18 cellular contexts compared by ENCODE assay signal in the genomic region with DNA sequence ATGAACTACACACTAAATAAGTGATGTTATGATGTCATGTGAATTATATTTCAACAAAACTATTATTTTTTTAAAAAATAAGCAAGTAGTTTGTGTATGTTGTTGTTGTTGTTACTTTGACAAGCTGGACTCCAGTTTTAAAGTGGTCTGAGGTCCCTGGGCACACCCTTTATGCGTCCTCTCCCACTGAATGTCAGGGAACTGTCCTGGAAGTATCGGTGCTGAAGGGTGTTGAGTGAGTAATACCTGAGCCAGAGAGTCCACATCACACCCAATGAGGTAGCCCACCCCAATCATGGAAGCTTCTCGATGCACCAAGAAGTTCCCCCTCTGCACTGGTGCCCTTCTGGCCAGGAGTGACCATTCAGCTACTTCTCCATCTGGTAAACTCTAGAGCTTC.
DNase-seq lines count a peak whose midpoint lies in the region; ATAC-seq and TF ChIP-seq lines count a peak whose summit lies in the region.
"Had no signal": no experiment of that assay in that cellular context is flagged by ENCODE, and none has a peak within 500 bp of the region (broad histone marks: within the 10 kb centered on the region; RNA-seq: fewer than 3 reads in every experiment).

No MANE protein-coding gene starts in this region.

- H3K36me3 Mint-ChIP-seq in GM23338 (ENCODE audit: low read depth) = 0 out of 3 replicates have a peak, but pooled peaks cover 3% of the 10 kb centered on the region
- H3K36me3 Mint-ChIP-seq: CD8-positive, alpha-beta T cell had no signal

- H3F3A ChIP-seq in GM23338 (replicated peaks; ENCODE audit: low read depth) = no peaks in the 10 kb centered on the region

- H3K4me1 ChIP-seq in GM23338 (ENCODE audit: insufficient read depth) (no peaks in the 10 kb centered on the region), HEK293 (ENCODE audit: control insufficient read depth, insufficient read depth, low read length) (no peaks in the 10 kb centered on the region)
- H3K4me1 ChIP-seq: A549, Caco-2 had no signal

- H3K9me2 ChIP-seq in GM23338 (ENCODE audit: insufficient read depth) = 0 out of 2 replicates have a peak, but pooled peaks cover 5% of the 10 kb centered on the region

- CTCF ChIA-PET in HEK293 (lab: Yijun Ruan, JAX) = no interaction called here

- TF ChIP-seq CTCF in GM23338 (conservative IDR thresholded peaks at IDR 0.05; ENCODE audit: low read depth in 2 of 2) (no peak), HEK293 (tag by site-specific recombination; IDR thresholded peaks at IDR 0.05) (no peak)

- no peaks in the 10 kb centered on the region for H3K9me3 ChIP-seq in HEK293 (ENCODE audit: control insufficient read depth, insufficient read depth, low read depth, low read length)
- H3K9me3 ChIP-seq: A549; BLaER1 treated with 17β-estradiol and CSF1 and Interleukin-3, amounts not matched to agents 10 nM and 100 nM; Caco-2 had no signal

- H3K36me3 ChIP-seq in GM23338 (ENCODE audit: insufficient read depth) (no peaks in the 10 kb centered on the region), HEK293 (ENCODE audit: control insufficient read depth in 2 of 2, insufficient read depth in 1 of 2, low read length in 2 of 2) (no peaks in the 10 kb centered on the region)
- H3K36me3 ChIP-seq: BLaER1 treated with 17β-estradiol and CSF1 and Interleukin-3, amounts not matched to agents 10 nM and 100 nM had no signal

- no peaks in the 10 kb centered on the region for H4K20me1 ChIP-seq in GM23338 (replicated peaks; ENCODE audit: insufficient read depth)
- H4K20me1 ChIP-seq: BLaER1 treated with 17β-estradiol and CSF1 and Interleukin-3, amounts not matched to agents 10 nM and 100 nM had no signal

- 0 out of 3 replicates have a peak, but pooled peaks cover 6% of the 10 kb centered on the region for H3K9me3 Mint-ChIP-seq in GM23338
- H3K9me3 Mint-ChIP-seq: CD4-positive, alpha-beta T cell; CD8-positive, alpha-beta T cell had no signal

- H3K27me3 Mint-ChIP-seq in GM23338 (ENCODE audit: insufficient read depth, low read depth, poor library complexity) = peaks cover 5% of the 10 kb centered on the region

- H3K79me2 ChIP-seq in GM23338 (replicated peaks; ENCODE audit: insufficient read depth) = no peaks in the 10 kb centered on the region

- ATAC-seq in GM23338 (no peak), GM21825 (IDR thresholded peaks at IDR 0.05; ENCODE audit: unreplicated experiment) (no peak)
- ATAC-seq: A549; CD8-positive, alpha-beta T cell had no signal

- H3K4me2 ChIP-seq in GM23338 = no peak overlapping the region
- H3K4me2 ChIP-seq: A549; BLaER1 treated with 17β-estradiol and CSF1 and Interleukin-3, amounts not matched to agents 10 nM and 100 nM had no signal

- H3K4me3 ChIP-seq in GM23338 (no peak overlapping the region), HEK293 (ENCODE audit: low read depth, low read length) (no peak overlapping the region)
- H3K4me3 ChIP-seq: A549; BLaER1 treated with 17β-estradiol and CSF1 and Interleukin-3, amounts not matched to agents 10 nM and 100 nM had no signal

- no peaks in the 10 kb centered on the region for H3K27me3 ChIP-seq in GM23338 (ENCODE audit: insufficient read depth)
- H3K27me3 ChIP-seq: BLaER1 treated with 17β-estradiol and CSF1 and Interleukin-3, amounts not matched to agents 10 nM and 100 nM had no signal

- H3K4me1 Mint-ChIP-seq in GM23338 = no peaks in the 10 kb centered on the region
- H3K4me1 Mint-ChIP-seq: B cell had no signal

- no peak overlapping the region for H3K27ac ChIP-seq in GM23338 (ENCODE audit: low read depth)
- H3K27ac ChIP-seq in HEK293 (ENCODE audit: extremely low read depth, low read depth, low read length) = no peak overlapping the region
- H3K27ac ChIP-seq: 22Rv1; A549; BLaER1 treated with 17β-estradiol and CSF1 and Interleukin-3, amounts not matched to agents 10 nM and 100 nM; C4-2B had no signal

- no peak overlapping the region for H2AFZ ChIP-seq in GM23338

- no peak overlapping the region for H3K27ac Mint-ChIP-seq in GM23338
- H3K27ac Mint-ChIP-seq: B cell; CD4-positive, alpha-beta T cell; CD8-positive, alpha-beta T cell had no signal

- POLR2A ChIA-PET in HEK293 (lab: Yijun Ruan, JAX) = no interaction called here

- no peak overlapping the region for H3K4me3 Mint-ChIP-seq in GM23338
- H3K4me3 Mint-ChIP-seq: B cell; CD4-positive, alpha-beta T cell; CD8-positive, alpha-beta T cell had no signal

- DNase-seq in GM23338 (ENCODE audit: low spot score) (peak; percentile 7), left kidney (ENCODE audit: low read depth, low spot score) (peak; percentile 38), NCI-H2029 (lab: John Stamatoyannopoulos, UW) (no peak), NCI-H446 treated with DMSO at 0.1 percent for 48 hours (lab: John Stamatoyannopoulos, UW) (no peak)
- DNase-seq: AML-193; Caco-2; Calu3; CD4-positive, alpha-beta T cell; CD8-positive, alpha-beta T cell; DMS79 treated with DMSO at 0.1 percent for 48 hours; GF-D8 had no signal

TF ChIP-seq in GM23338, 12 proteins besides CTCF, POLR2A, EP300 and RAD21:
- TF ChIP-seq EZH2phosphoT487 (IDR thresholded peaks at IDR 0.05; ENCODE audit: unreplicated experiment) = no peak
- peak; percentile 59 for TF ChIP-seq REST (IDR thresholded peaks at IDR 0.05; ENCODE audit: unreplicated experiment)

TF ChIP-seq in HEK293, 187 proteins besides CTCF, POLR2A, EP300 and RAD21:
- TF ChIP-seq ZNF174 (tag by site-specific recombination; IDR thresholded peaks at IDR 0.05) (no peak), ZNF692 (tag by site-specific recombination; IDR thresholded peaks at IDR 0.05) (no peak), ZNF112 (tag by site-specific recombination; IDR thresholded peaks at IDR 0.05) (no peak), ZBTB48 (tag by site-specific recombination; IDR thresholded peaks at IDR 0.05) (no peak), REST (tag by site-specific recombination; IDR thresholded peaks at IDR 0.05) (peak; percentile 78), ZNF600 (tag by site-specific recombination; IDR thresholded peaks at IDR 0.05) (no peak), MYNN (tag by site-specific recombination; IDR thresholded peaks at IDR 0.05; ENCODE audit: borderline replicate concordance) (no peak), TCF7L2 (IDR thresholded peaks at IDR 0.05; ENCODE audit: borderline replicate concordance, low read depth, low read length) (no peak)

Comparison
In these comparisons a context has a peak if more than half of its experiments do, and no peak if none do; other contexts are left out.
1. DNase-seq: peak in GM23338 (single experiment) and left kidney (single experiment); none in NCI-H2029 (single experiment) and NCI-H446 treated with DMSO at 0.1 percent for 48 hours (single experiment).